ENCODE assay signal across 12 cellular contexts in genomic region chr5:134095887-134096589, GRCh38.
"Had no signal": no experiment of that assay in that cellular context is flagged by ENCODE, and none has a peak within 500 bp of the region (broad histone marks: within the 10 kb centered on the region; RNA-seq: fewer than 3 reads in every experiment).

No MANE protein-coding gene starts in this region.

- H3K4me3 Mint-ChIP-seq: activated naive CD8-positive, alpha-beta T cell treated with anti-CD3 and anti-CD28 coated beads, Interleukin-2, amount 10 ng/mL, durations not matched to agents 7 days and 5 days; T-helper 1 cell treated with Interleukin-12 subunit alpha and Interleukin-12 subunit beta and Interleukin-4 antibody, amounts not matched to agents 30 μg/mL and 1 μg/mL, for 36 hours; WTC11 had no signal

- H3K27ac Mint-ChIP-seq: T-helper 1 cell treated with Interleukin-12 subunit alpha and Interleukin-12 subunit beta and Interleukin-4 antibody, amounts not matched to agents 30 μg/mL and 1 μg/mL, for 36 hours; WTC11 had no signal

- H2AFZ ChIP-seq: parathyroid adenoma had no signal

- H3K9me3 Mint-ChIP-seq: activated naive CD8-positive, alpha-beta T cell treated with anti-CD3 and anti-CD28 coated beads, Interleukin-2, amount 10 ng/mL, durations not matched to agents 7 days and 5 days; T-helper 1 cell treated with Interleukin-12 subunit alpha and Interleukin-12 subunit beta and Interleukin-4 antibody, amounts not matched to agents 30 μg/mL and 1 μg/mL, for 36 hours; WTC11 had no signal

- H3K79me2 ChIP-seq: parathyroid adenoma had no signal

- H3K36me3 ChIP-seq: esophagus squamous epithelium, thyroid gland, uterus had no signal

- H3K4me3 ChIP-seq: esophagus squamous epithelium, skin epidermis, thyroid gland, uterus had no signal

- H3K27me3 ChIP-seq: thyroid gland, uterus had no signal

- H3K27me3 Mint-ChIP-seq: activated naive CD8-positive, alpha-beta T cell treated with anti-CD3 and anti-CD28 coated beads, Interleukin-2, amount 10 ng/mL, durations not matched to agents 7 days and 5 days had no signal

- H3K36me3 Mint-ChIP-seq: activated naive CD8-positive, alpha-beta T cell treated with anti-CD3 and anti-CD28 coated beads, Interleukin-2, amount 10 ng/mL, durations not matched to agents 7 days and 5 days; WTC11 had no signal

- ATAC-seq: WTC11 had no signal

- H3K4me1 ChIP-seq: parathyroid adenoma, uterus had no signal

- H3K27ac ChIP-seq: esophagus squamous epithelium, parathyroid adenoma, skin epidermis, thyroid gland, uterus had no signal

- H3K9me3 ChIP-seq: esophagus squamous epithelium, thyroid gland, uterus had no signal

- DNase-seq: activated CD4-positive, alpha-beta T cell treated with anti-CD3 and anti-CD28 coated beads for 48 hours; activated CD8-positive, alpha-beta memory T cell treated with anti-CD3 and anti-CD28 coated beads for 24 hours; activated naive CD8-positive, alpha-beta T cell treated with anti-CD3 and anti-CD28 coated beads, Interleukin-2, amount 10 ng/mL, durations not matched to agents 7 days and 5 days; activated T-cell treated with anti-CD3 and anti-CD28 coated beads for 4 hours; esophagus squamous epithelium; stimulated activated CD4-positive, alpha-beta T cell treated with anti-CD3 and anti-CD28 coated beads, Interleukin-4, amount 100 ng/mL, for 4 hours; thyroid gland; uterus had no signal

- H3K9ac ChIP-seq: parathyroid adenoma had no signal
